Comparison of ENCODE assay signal across 19 cellular contexts in the genomic region with DNA sequence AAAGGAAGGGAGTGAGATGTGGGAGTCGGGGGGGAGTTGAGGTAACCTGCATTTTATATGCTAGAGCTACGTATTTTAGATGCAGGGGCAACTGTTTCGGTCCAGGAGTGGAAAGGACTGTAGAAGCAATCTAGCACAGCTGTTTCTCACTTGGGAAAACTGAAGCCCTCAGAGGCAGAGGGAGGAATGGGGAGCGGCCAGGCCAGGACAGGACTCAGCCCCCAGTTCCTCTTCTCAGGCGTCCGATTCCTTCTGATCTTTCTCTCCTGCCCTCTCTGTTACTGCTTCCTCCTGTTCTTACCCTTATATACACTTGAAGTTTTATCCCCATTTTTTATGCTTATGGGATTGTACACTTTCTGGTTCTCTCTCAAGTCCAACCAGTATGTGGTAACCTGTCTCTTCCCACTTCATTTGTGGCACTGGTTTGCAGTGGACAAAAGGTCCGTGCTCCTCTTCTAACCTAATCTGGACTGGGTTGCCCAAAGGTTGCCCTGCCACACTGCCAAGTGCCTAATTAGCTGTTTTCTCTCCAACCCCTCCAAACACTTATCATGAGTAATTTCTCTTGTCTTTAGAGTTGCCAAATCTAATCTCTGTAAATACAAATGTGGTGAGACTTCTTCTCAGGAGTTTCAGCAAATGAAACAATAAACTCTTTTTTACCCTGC. TPM values are rescaled to one million over a fixed set of nuclear protein-coding genes. Genes with fewer than 3 reads are reported as not detected.
"Had no signal": no experiment of that assay in that cellular context is flagged by ENCODE, and none has a peak within 500 bp of the region (broad histone marks: within the 10 kb centered on the region; RNA-seq: fewer than 3 reads in every experiment).

No MANE protein-coding gene starts in this region.

- H3K27me3 ChIP-seq: ascending aorta, breast epithelium, heart right ventricle, tibial artery had no signal

- H3K9me3 Mint-ChIP-seq: activated CD4-positive, alpha-beta memory T cell treated with anti-CD3 and anti-CD28 coated beads for 36 hours; neural crest cell had no signal

- H3K9me3 ChIP-seq: ascending aorta, breast epithelium, heart right ventricle, tibial artery had no signal

- H3K4me1 Mint-ChIP-seq: neural crest cell had no signal

- H3K4me3 Mint-ChIP-seq: activated CD4-positive, alpha-beta memory T cell treated with anti-CD3 and anti-CD28 coated beads for 36 hours; activated CD4-positive, alpha-beta T cell treated with anti-CD3 and anti-CD28 coated beads for 36 hours; neural crest cell had no signal

- H3K27ac ChIP-seq: ascending aorta, epithelial cell of prostate, SK-N-MC, tibial artery, WERI-Rb-1 had no signal

- H3K36me3 ChIP-seq: breast epithelium had no signal

- H3K4me3 ChIP-seq: ascending aorta, breast epithelium, heart right ventricle, SK-N-MC, tibial artery had no signal

- ATAC-seq: activated CD4-positive, alpha-beta T cell treated with anti-CD3 and anti-CD28 coated beads for 36 hours; left colon had no signal

- H3K27ac Mint-ChIP-seq: activated CD4-positive, alpha-beta memory T cell treated with anti-CD3 and anti-CD28 coated beads for 36 hours; activated CD4-positive, alpha-beta T cell treated with anti-CD3 and anti-CD28 coated beads for 36 hours had no signal

- DNase-seq: activated CD4-positive, alpha-beta memory T cell treated with anti-CD3 and anti-CD28 coated beads for 36 hours; activated CD4-positive, alpha-beta T cell treated with anti-CD3 and anti-CD28 coated beads for 36 hours; activated naive CD4-positive, alpha-beta T cell; cerebellar nuclear complex; effector memory CD4-positive, alpha-beta T cell; foreskin melanocyte; heart right ventricle; left colon; stimulated activated CD4-positive, alpha-beta T cell treated with anti-CD3 and anti-CD28 coated beads, Interleukin-4, amount 100 ng/mL, for 1 hour; stimulated activated naive CD4-positive, alpha-beta T cell; T-helper 1 cell; tibial artery; WERI-Rb-1 had no signal

- H3K27me3 Mint-ChIP-seq: activated CD4-positive, alpha-beta memory T cell treated with anti-CD3 and anti-CD28 coated beads for 36 hours; activated CD4-positive, alpha-beta T cell treated with anti-CD3 and anti-CD28 coated beads for 36 hours had no signal

- H3K4me1 ChIP-seq: ascending aorta, breast epithelium, tibial artery had no signal

RNA-seq across cellular contexts. Expression of gene PTPN6, which starts 50.9 kb away (rescaled TPM):
- total RNA-seq: fibroblast of lung had no signal
